ENCODE assay signal across 1 cellular context in the genomic region with DNA sequence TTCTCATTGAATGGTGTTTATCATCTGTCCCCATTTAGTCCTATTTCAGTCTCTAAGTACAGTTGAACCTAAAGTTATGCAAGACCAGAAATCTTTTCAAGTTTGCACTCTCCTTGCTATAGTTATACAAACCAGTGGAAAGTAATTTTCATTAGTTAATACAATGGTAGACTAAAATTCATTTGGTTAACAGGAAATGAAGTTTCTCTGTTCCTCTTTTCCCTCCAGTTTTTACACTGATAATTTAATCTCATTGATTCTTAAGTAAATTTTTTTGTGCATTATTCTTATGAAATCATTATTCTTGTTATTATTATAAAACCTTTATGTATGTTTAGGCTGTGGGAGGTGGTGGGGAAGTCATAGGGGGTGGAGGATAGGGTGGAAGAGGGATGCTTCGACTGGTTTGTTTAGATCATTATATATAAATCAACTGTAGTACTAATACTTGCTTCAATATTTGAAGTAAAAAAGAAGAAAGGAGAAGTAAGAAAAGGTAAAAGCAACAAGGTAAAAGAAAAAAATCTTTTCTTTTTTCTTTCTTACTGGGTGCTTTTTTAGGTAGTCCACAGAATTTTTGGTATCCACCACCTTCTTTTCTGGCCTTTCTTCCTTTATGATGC.
TF ChIP-seq lines count a peak whose summit lies in the region.

No MANE protein-coding gene starts in this region.

TF ChIP-seq in GM12878, 131 proteins besides CTCF, POLR2A, EP300 and RAD21 (continued from another document):
- TF ChIP-seq, protein P1, sequence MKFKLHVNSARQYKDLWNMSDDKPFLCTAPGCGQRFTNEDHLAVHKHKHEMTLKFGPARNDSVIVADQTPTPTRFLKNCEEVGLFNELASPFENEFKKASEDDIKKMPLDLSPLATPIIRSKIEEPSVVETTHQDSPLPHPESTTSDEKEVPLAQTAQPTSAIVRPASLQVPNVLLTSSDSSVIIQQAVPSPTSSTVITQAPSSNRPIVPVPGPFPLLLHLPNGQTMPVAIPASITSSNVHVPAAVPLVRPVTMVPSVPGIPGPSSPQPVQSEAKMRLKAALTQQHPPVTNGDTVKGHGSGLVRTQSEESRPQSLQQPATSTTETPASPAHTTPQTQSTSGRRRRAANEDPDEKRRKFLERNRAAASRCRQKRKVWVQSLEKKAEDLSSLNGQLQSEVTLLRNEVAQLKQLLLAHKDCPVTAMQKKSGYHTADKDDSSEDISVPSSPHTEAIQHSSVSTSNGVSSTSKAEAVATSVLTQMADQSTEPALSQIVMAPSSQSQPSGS (IDR thresholded peaks at IDR 0.05; ENCODE audit: low read length), result 0 out of 2 replicates have a peak, but pooled peaks have one; percentile 38
- no peak for TF ChIP-seq BRCA1 (IDR thresholded peaks at IDR 0.05; ENCODE audit: low read depth, low read length)
- no peak for TF ChIP-seq EZH2 (IDR thresholded peaks at IDR 0.05; ENCODE audit: borderline replicate concordance, control insufficient read depth, low read depth, low read length)
- TF ChIP-seq MYC (IDR thresholded peaks at IDR 0.05; ENCODE audit: insufficient read depth, insufficient read length, insufficient replicate concordance, low read length, severe bottlenecking), result no peak
